ENCODE assay signal across 8 cellular contexts in the genomic region with DNA sequence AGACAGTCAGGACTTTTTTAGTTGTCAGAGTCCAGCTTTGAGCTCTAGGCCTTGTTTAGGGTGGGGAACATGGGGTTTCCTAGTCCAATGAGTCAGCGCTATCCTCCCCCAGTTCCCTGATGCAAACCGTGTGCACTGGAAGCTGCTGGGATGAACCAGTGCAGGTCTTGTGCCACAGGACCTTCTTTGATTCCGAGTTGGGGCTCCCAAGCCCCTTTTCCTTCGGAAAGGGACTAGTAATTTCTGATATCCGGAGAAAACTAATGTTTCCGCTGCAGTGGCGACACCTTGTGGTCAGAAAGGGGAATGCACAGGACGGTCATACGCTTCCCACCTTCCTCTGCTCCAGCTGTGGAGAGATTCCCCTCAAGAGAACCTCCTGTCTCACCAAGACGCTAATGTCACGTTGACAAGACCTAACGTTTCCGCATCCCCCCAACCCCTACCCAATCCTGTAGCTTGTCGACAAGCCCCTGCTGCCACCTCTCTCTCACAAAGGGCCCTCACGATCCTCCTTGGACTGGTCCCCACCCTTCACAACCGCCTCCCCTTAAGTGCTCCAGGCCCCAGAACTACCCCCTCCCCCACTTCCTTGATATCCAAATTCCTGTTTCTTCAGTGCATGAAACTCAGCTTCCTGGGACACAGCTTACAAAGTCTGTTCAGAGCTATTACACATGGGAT. TPM values are rescaled to one million over a fixed set of nuclear protein-coding genes. Genes with fewer than 3 reads are reported as not detected.
DNase-seq lines count a peak whose midpoint lies in the region; ATAC-seq and TF ChIP-seq lines count a peak whose summit lies in the region.

No MANE protein-coding gene starts in this region.

- H3K36me3 ChIP-seq in BE2C: no peaks in the 10 kb centered on the region

- no peaks in the 10 kb centered on the region for H3K4me1 ChIP-seq in BE2C

- in situ Hi-C loops in T47D (cut with HindIII; ENCODE audit: low pct_unique_long_range_greater_than_20kb, low sequenced_read_pairs): no loop called here

- TF ChIP-seq CTCF in BE2C (IDR thresholded peaks at IDR 0.05; ENCODE audit: low read depth, low read length) (peak; percentile 98), VCaP (conservative IDR thresholded peaks at IDR 0.05) (peak; percentile 90)

- no peak overlapping the region for H3K4me3 ChIP-seq in BE2C (ENCODE audit: low read depth, low read length)

- H3K27me3 ChIP-seq in BE2C: no peaks in the 10 kb centered on the region

- ATAC-seq in GM21447 (IDR thresholded peaks at IDR 0.05; ENCODE audit: unreplicated experiment) (peak; percentile 48), GM21576 (IDR thresholded peaks at IDR 0.05; ENCODE audit: unreplicated experiment) (no peak)

- DNase-seq in BE2C: peak; percentile 73
- DNase-seq in NCI-H2029 treated with DMSO at 0.1 percent for 48 hours (lab: John Stamatoyannopoulos, UW): peak; percentile 0
- peak; percentile 45 to 74 for DNase-seq in T47D (ENCODE audit: low read depth in 1 of 2, low spot score in 1 of 2)
- DNase-seq in kidney glomerular epithelial cell (lab: John Stamatoyannopoulos, UW): peak; percentile 72
- peak; percentile 73 for DNase-seq in stimulated activated CD4-positive, alpha-beta T cell treated with anti-CD3 and anti-CD28 coated beads, Interleukin-1b, Interleukin-23, amount 100 ng/mL, for 48 hours

- H3K9me3 ChIP-seq in BE2C: no peaks in the 10 kb centered on the region

- H3K27ac ChIP-seq in VCaP: no peak overlapping the region; the same call in 1 of the 2 replicates

RNA-seq across cellular contexts. Expression of gene GPA33, which starts 31.0 kb away (rescaled TPM):
- polyA plus RNA-seq in BE2C (2012; ENCODE audit: insufficient read depth, insufficient read length, low read depth): not detected

RNA-seq across cellular contexts. Expression of gene STYXL2, which starts 34.7 kb away (rescaled TPM):
- polyA plus RNA-seq in BE2C (2012; ENCODE audit: insufficient read depth, insufficient read length, low read depth): not detected

Comparison
In these comparisons a context has a peak if more than half of its experiments do, and no peak if none do; other contexts are left out.
1. DNase-seq: peak in every context shown above with its lines; median percentile 73 in BE2C; 73 in stimulated activated CD4-positive, alpha-beta T cell treated with anti-CD3 and anti-CD28 coated beads, Interleukin-1b, Interleukin-23, amount 100 ng/mL, for 48 hours; 72 in kidney glomerular epithelial cell; 60 in T47D; 0 in NCI-H2029 treated with DMSO at 0.1 percent for 48 hours.